In genomic region chr18:33440011-33440383, GRCh38 we compare ENCODE assay signal across 9 cellular contexts. TPM values are rescaled to one million over a fixed set of nuclear protein-coding genes. Genes with fewer than 3 reads are reported as not detected.
A peak's percentile ranks its signal among the peaks of the same experiment; 100 is the strongest.
DNase-seq lines count a peak whose midpoint lies in the region; ATAC-seq and TF ChIP-seq lines count a peak whose summit lies in the region.
"Had no signal": no experiment of that assay in that cellular context is flagged by ENCODE, and none has a peak within 500 bp of the region (broad histone marks: within the 10 kb centered on the region; RNA-seq: fewer than 3 reads in every experiment).

No MANE protein-coding gene starts in this region.

- H3K18ac ChIP-seq in mesenchymal stem cell (ENCODE audit: low read depth in 1 of 2, low read length in 2 of 2), result no peak overlapping the region

- ATAC-seq in GM23338 (peak; percentile 84), GM21723 (IDR thresholded peaks at IDR 0.05; ENCODE audit: unreplicated experiment) (no peak), GM21528 (IDR thresholded peaks at IDR 0.05; ENCODE audit: low FRiP score, unreplicated experiment) (no peak)
- ATAC-seq in activated CD4-positive, CD25-positive, alpha-beta regulatory T cell treated with anti-CD3 and anti-CD28 coated beads, Interleukin-2, amount 50 U/mL, for 24 hours, result no peak

- H2BK15ac ChIP-seq in mesenchymal stem cell (ENCODE audit: low read depth, poor library complexity, severe bottlenecking), result no peak overlapping the region

- H3K9me3 ChIP-seq in mesenchymal stem cell (ENCODE audit: control insufficient read depth, low read length), result no peaks in the 10 kb centered on the region
- H3K9me3 ChIP-seq: psoas muscle had no signal

- peaks cover 4% of the 10 kb centered on the region; the same call in 1 of the 2 replicates for H3K4me1 ChIP-seq in GM23338 (ENCODE audit: insufficient read depth)
- peaks cover 3% of the 10 kb centered on the region for H3K4me1 ChIP-seq in mesenchymal stem cell (ENCODE audit: control insufficient read depth, insufficient read depth, low read depth, low read length)
- H3K4me1 ChIP-seq: psoas muscle had no signal

- H3K27ac ChIP-seq in GM23338 (ENCODE audit: low read depth), result no peak overlapping the region
- H3K27ac ChIP-seq in mesenchymal stem cell (ENCODE audit: low read length, poor library complexity, severe bottlenecking), result no peak overlapping the region
- H3K27ac ChIP-seq: psoas muscle had no signal

- H3K9ac ChIP-seq in mesenchymal stem cell (ENCODE audit: low read length), result peak overlapping the region; percentile 76

- no peaks in the 10 kb centered on the region for H3K36me3 ChIP-seq in GM23338 (ENCODE audit: insufficient read depth)
- H3K36me3 ChIP-seq in mesenchymal stem cell (ENCODE audit: control insufficient read depth in 1 of 2, insufficient read depth in 2 of 2, low read depth in 1 of 2, low read length in 2 of 2), result no peaks in the 10 kb centered on the region

- no peak overlapping the region for H4K8ac ChIP-seq in mesenchymal stem cell (ENCODE audit: low read length)

- H3K4me1 Mint-ChIP-seq in GM23338, result no peaks in the 10 kb centered on the region

- H3K4me2 ChIP-seq in GM23338 (peak overlapping the region; percentile 79), mesenchymal stem cell (ENCODE audit: low read length, poor library complexity, severe bottlenecking) (peak overlapping the region; percentile 93)

- H4K91ac ChIP-seq in mesenchymal stem cell (ENCODE audit: low read length), result no peak overlapping the region

- peak overlapping the region; percentile 93 for H3K4me3 Mint-ChIP-seq in GM23338

- no peak overlapping the region for H3K4ac ChIP-seq in mesenchymal stem cell (ENCODE audit: low read depth in 1 of 2, low read length in 2 of 2)

- H2BK12ac ChIP-seq in mesenchymal stem cell (ENCODE audit: low read length in 2 of 2), result no peak overlapping the region

- H3K23ac ChIP-seq in mesenchymal stem cell (ENCODE audit: low read length in 2 of 2), result no peak overlapping the region

- H3K4me3 ChIP-seq in GM23338, result peak overlapping the region; percentile 71
- peak overlapping the region; percentile 42 for H3K4me3 ChIP-seq in epithelial cell of esophagus (ENCODE audit: low read length)
- H3K4me3 ChIP-seq in mesenchymal stem cell (ENCODE audit: insufficient read depth in 1 of 2, low read depth in 1 of 2, low read length in 2 of 2), result peak overlapping the region; percentile 77 to 83

- peaks cover 14% of the 10 kb centered on the region for H3K27me3 ChIP-seq in GM23338 (ENCODE audit: insufficient read depth)
- H3K27me3 ChIP-seq in mesenchymal stem cell (ENCODE audit: control insufficient read depth in 1 of 2, insufficient read depth in 1 of 2, low read length in 2 of 2), result peaks cover 0 to 6% of the 10 kb centered on the region in 2 experiments

- no peaks in the 10 kb centered on the region for H3K79me2 ChIP-seq in GM23338 (replicated peaks; ENCODE audit: insufficient read depth)

- no peak overlapping the region for H2AK5ac ChIP-seq in mesenchymal stem cell (ENCODE audit: low read length, severe bottlenecking)

- no peaks in the 10 kb centered on the region for H3K36me3 Mint-ChIP-seq in GM23338 (ENCODE audit: low read depth)

- no peaks in the 10 kb centered on the region for H3K9me2 ChIP-seq in GM23338 (ENCODE audit: insufficient read depth)

- peak; percentile 61 to 69 for TF ChIP-seq CTCF in GM23338 (conservative IDR thresholded peaks at IDR 0.05; ENCODE audit: low read depth in 2 of 2)
- TF ChIP-seq CTCF in epithelial cell of esophagus (IDR thresholded peaks at IDR 0.05; ENCODE audit: insufficient read depth, low read depth, low read length, missing control alignments), result peak; percentile 61

- no peak overlapping the region; the same call in 1 of the 2 replicates for H2AFZ ChIP-seq in GM23338
- no peak overlapping the region for H2AFZ ChIP-seq in mesenchymal stem cell (ENCODE audit: low read depth, low read length)

- H3K79me1 ChIP-seq in mesenchymal stem cell (replicated peaks; ENCODE audit: low read length, poor library complexity, severe bottlenecking), result no peaks in the 10 kb centered on the region

- H2BK120ac ChIP-seq in mesenchymal stem cell (ENCODE audit: low read depth, low read length), result no peak overlapping the region

- no peak overlapping the region for H3K27ac Mint-ChIP-seq in GM23338

- no peak overlapping the region for H3K14ac ChIP-seq in mesenchymal stem cell (ENCODE audit: low read length in 2 of 2)

- no peak overlapping the region for H2BK5ac ChIP-seq in mesenchymal stem cell (ENCODE audit: low read depth, low read length, poor library complexity, severe bottlenecking)

- H3F3A ChIP-seq in GM23338 (replicated peaks; ENCODE audit: low read depth), result 0 out of 2 replicates have a peak, but pooled peaks cover 5% of the 10 kb centered on the region

- H3K9me3 Mint-ChIP-seq in GM23338, result peaks cover 3% of the 10 kb centered on the region; the same call in 1 of the 3 replicates

- DNase-seq in GM23338 (ENCODE audit: low spot score), result peak; percentile 82
- DNase-seq in NCI-H748 treated with DMSO at 0.1 percent for 48 hours (lab: John Stamatoyannopoulos, UW), result peak; percentile 69
- DNase-seq in epithelial cell of esophagus (ENCODE audit: low read depth), result peak; percentile 44
- DNase-seq in mesenchymal stem cell, result peak; percentile 84
- DNase-seq in NCI-H187 treated with DMSO at 0.1 percent for 48 hours (lab: John Stamatoyannopoulos, UW), result no peak

- H3K27me3 Mint-ChIP-seq in GM23338 (ENCODE audit: insufficient read depth, low read depth, poor library complexity), result peaks cover 10% of the 10 kb centered on the region

- H4K20me1 ChIP-seq in GM23338 (replicated peaks; ENCODE audit: insufficient read depth), result no peaks in the 10 kb centered on the region

- 0% methylated on average over 7 of the region's 9 CpGs for WGBS in mesenchymal stem cell

TF ChIP-seq in GM23338, 12 proteins besides CTCF, POLR2A, EP300 and RAD21 (continues in another document):
- TF ChIP-seq EZH2 (IDR thresholded peaks at IDR 0.05; ENCODE audit: low read depth, unreplicated experiment), result no peak
- no peak for TF ChIP-seq CREB1 (CRISPR knock-in tag; IDR thresholded peaks at IDR 0.05; ENCODE audit: low read depth)
- no peak for TF ChIP-seq ETS1 (IDR thresholded peaks at IDR 0.05)

RNA-seq across cellular contexts. Expression of gene CCDC178, which starts 0.5 kb away (rescaled TPM):
- 0.17 TPM in 1 of 2 replicates, not detected in the other for total RNA-seq in GM23338 (2014; rRNA removed; shearing (Covaris generic))
- polyA plus RNA-seq in GM23338 (2016; fragmentation: Nextera tagmentation; extraction: Ambion mirVana), result 0.24 and 0.59 TPM in 2 replicates
- polyA plus RNA-seq in mesenchymal stem cell (2013, experiment 1 of 2), result 3.1 TPM
- polyA plus RNA-seq in mesenchymal stem cell (2013, experiment 2 of 2), result 2.9 TPM
- total RNA-seq: psoas muscle had no signal
